8 cellular contexts compared by ENCODE assay signal in genomic region chr3:152269423-152270144, GRCh38. TPM values are rescaled to one million over a fixed set of nuclear protein-coding genes. Genes with fewer than 3 reads are reported as not detected.
DNase-seq lines count a peak whose midpoint lies in the region; ATAC-seq and TF ChIP-seq lines count a peak whose summit lies in the region.

No MANE protein-coding gene starts in this region.

- DNase-seq in AG04450 (ENCODE audit: low read depth, low spot score) = peak; percentile 89
- peak; percentile 34 for DNase-seq in NCI-H345 treated with DMSO at 0.1 percent for 48 hours (lab: John Stamatoyannopoulos, UW; ENCODE audit: unreplicated experiment)
- peak; percentile 21 for DNase-seq in activated T-cell treated with anti-CD3 and anti-CD28 coated beads for 4 hours
- DNase-seq in fibroblast of gingiva (ENCODE audit: low read depth) = peak; percentile 97
- DNase-seq in naive thymus-derived CD8-positive, alpha-beta T cell = peak; percentile 35 to 89 (median 74)

- POLR2A ChIA-PET in AG04450 (lab: Yijun Ruan, JAX) = interaction anchor here (0.7 to 3.2 kb wide), 14 partner anchors 13 to 1603 kb away, joined by 3 to 27 read pairs (median 4); no protein-coding TSS in a partner anchor
- POLR2A ChIA-PET in naive thymus-derived CD8-positive, alpha-beta T cell (lab: Charles Lee) = interaction anchor here (0.7 to 7.7 kb wide), 37 partner anchors 8 to 895 kb away, joined by 3 to 194 read pairs (median 6); no protein-coding TSS in a partner anchor

- CTCF ChIA-PET in AG04450 (lab: Charles Lee) = interaction anchor here (0.6 to 1.6 kb wide), 5 partner anchors 86 to 243 kb away, joined by 3 to 7 read pairs (median 3); no protein-coding TSS in a partner anchor

- no peaks in the 10 kb centered on the region for H3K27me3 Mint-ChIP-seq in naive thymus-derived CD8-positive, alpha-beta T cell

- H3K4me1 Mint-ChIP-seq in naive thymus-derived CD8-positive, alpha-beta T cell = peaks cover 30 to 66% (median 56%) of the 10 kb centered on the region in 4 donors

- peak overlapping the region; percentile 92 to 99 (median 98) for H3K27ac Mint-ChIP-seq in naive thymus-derived CD8-positive, alpha-beta T cell

- no peaks in the 10 kb centered on the region for H3K9me3 Mint-ChIP-seq in naive thymus-derived CD8-positive, alpha-beta T cell

- peak overlapping the region; percentile 77 to 99 (median 98) for H3K4me3 Mint-ChIP-seq in naive thymus-derived CD8-positive, alpha-beta T cell

- peak overlapping the region; percentile 76 for H3K4me3 ChIP-seq in AG04450 (ENCODE audit: low read depth, low read length)

- peak; percentile 16 for ATAC-seq in GM18511 (IDR thresholded peaks at IDR 0.05; ENCODE audit: unreplicated experiment)
- ATAC-seq in HG03103 (IDR thresholded peaks at IDR 0.05; ENCODE audit: low read depth, unreplicated experiment) = peak; percentile 7
- ATAC-seq in naive thymus-derived CD8-positive, alpha-beta T cell = peak; percentile 68 to 74
- ATAC-seq in GM18519 (IDR thresholded peaks at IDR 0.05; ENCODE audit: low FRiP score, unreplicated experiment) = no peak

- H3K27ac ChIP-seq in AG04450 (ENCODE audit: low read depth, low read length) = peak overlapping the region; percentile 97

- no peaks in the 10 kb centered on the region for H3K27me3 ChIP-seq in AG04450 (ENCODE audit: control insufficient read depth, insufficient read depth, low read length)

- peaks cover 9 to 20% (median 12%) of the 10 kb centered on the region in 3 donors for H3K36me3 Mint-ChIP-seq in naive thymus-derived CD8-positive, alpha-beta T cell

- TF ChIP-seq CTCF in AG04450 (IDR thresholded peaks at IDR 0.05; ENCODE audit: low read depth, low read length) = no peak

- H3K9me3 ChIP-seq in AG04450 (ENCODE audit: control insufficient read depth, insufficient read depth, low read length) = no peaks in the 10 kb centered on the region

RNA-seq across cellular contexts. Expression of gene MBNL1, which starts 0.9 kb away (rescaled TPM):
- polyA plus RNA-seq in AG04450 (2011; rRNA removed) = 92.1 and 95.5 TPM in 2 replicates
- 295 and 329 TPM in 2 replicates for polyA minus RNA-seq in AG04450 (2011; rRNA and poly(A)+ RNA removed)
- 100 to 1,000 TPM; 419 to 423 TPM for total RNA-seq in naive thymus-derived CD8-positive, alpha-beta T cell
- 100 to 1,000 TPM; 298 to 370 (median 331) TPM for polyA plus RNA-seq in naive thymus-derived CD8-positive, alpha-beta T cell

Comparison
In these comparisons a context has a peak if more than half of its experiments do, and no peak if none do; other contexts are left out.
1. DNase-seq: peak in every context shown above with its lines; median percentile 97 in fibroblast of gingiva; 89 in AG04450; 74 in naive thymus-derived CD8-positive, alpha-beta T cell; 34 in NCI-H345 treated with DMSO at 0.1 percent for 48 hours; 21 in activated T-cell treated with anti-CD3 and anti-CD28 coated beads for 4 hours.